Comparison of ENCODE assay signal across 1 cellular context in the genomic region with DNA sequence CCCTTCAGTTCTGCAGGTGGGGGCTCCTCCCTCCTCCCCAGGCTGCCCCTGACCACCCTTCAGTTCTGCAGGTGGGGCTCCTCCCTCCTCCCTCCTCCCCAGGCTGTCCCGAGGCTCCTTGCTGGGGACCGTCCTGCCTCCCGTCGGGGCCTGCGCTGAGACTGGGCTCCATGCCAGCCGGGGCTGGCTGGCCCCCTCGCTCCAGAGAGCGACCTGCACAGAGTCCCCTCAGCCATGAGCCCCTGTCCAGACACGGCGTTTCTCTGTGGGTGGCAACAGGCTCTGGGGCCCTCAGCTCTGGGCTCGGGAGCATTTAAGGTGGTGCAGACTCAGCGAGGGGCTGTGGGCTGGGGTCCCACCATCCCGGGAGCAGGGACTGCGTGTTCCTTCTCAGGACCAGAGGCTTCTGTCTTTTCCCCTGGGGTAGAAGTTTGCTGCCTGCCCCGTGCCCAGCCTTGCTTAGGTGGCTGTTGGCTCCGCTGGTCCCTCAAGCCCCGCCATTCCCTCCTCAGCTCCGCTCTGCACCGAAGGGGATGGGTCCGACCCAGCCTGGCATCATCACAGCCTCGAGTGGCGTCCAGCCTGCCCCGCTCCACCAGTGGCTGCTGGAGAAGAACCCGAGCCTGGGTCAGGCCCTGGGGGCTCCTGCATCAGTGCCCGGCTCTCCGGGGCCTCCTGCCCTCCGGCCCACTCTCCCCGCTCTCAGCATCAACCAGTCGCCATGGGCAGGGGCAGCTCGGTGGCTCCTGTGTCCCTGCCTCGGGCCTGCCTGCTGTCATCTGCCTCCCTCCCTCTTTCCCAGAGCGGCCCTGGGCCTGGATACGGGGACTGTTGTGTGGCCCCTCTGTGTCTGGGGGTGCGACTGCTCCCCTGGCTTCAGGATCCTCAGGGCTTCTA.
TF ChIP-seq lines count a peak whose summit lies in the region.

No MANE protein-coding gene starts in this region.

TF ChIP-seq in HepG2, 621 proteins besides CTCF, POLR2A, EP300 and RAD21:
- TF ChIP-seq HNF4A (CRISPR knock-in tag; IDR thresholded peaks at IDR 0.05): no peak
- TF ChIP-seq ZNF263 (CRISPR knock-in tag; IDR thresholded peaks at IDR 0.05): 0 out of 2 replicates have a peak, but pooled peaks have one; percentile 51
- TF ChIP-seq, protein P1, sequence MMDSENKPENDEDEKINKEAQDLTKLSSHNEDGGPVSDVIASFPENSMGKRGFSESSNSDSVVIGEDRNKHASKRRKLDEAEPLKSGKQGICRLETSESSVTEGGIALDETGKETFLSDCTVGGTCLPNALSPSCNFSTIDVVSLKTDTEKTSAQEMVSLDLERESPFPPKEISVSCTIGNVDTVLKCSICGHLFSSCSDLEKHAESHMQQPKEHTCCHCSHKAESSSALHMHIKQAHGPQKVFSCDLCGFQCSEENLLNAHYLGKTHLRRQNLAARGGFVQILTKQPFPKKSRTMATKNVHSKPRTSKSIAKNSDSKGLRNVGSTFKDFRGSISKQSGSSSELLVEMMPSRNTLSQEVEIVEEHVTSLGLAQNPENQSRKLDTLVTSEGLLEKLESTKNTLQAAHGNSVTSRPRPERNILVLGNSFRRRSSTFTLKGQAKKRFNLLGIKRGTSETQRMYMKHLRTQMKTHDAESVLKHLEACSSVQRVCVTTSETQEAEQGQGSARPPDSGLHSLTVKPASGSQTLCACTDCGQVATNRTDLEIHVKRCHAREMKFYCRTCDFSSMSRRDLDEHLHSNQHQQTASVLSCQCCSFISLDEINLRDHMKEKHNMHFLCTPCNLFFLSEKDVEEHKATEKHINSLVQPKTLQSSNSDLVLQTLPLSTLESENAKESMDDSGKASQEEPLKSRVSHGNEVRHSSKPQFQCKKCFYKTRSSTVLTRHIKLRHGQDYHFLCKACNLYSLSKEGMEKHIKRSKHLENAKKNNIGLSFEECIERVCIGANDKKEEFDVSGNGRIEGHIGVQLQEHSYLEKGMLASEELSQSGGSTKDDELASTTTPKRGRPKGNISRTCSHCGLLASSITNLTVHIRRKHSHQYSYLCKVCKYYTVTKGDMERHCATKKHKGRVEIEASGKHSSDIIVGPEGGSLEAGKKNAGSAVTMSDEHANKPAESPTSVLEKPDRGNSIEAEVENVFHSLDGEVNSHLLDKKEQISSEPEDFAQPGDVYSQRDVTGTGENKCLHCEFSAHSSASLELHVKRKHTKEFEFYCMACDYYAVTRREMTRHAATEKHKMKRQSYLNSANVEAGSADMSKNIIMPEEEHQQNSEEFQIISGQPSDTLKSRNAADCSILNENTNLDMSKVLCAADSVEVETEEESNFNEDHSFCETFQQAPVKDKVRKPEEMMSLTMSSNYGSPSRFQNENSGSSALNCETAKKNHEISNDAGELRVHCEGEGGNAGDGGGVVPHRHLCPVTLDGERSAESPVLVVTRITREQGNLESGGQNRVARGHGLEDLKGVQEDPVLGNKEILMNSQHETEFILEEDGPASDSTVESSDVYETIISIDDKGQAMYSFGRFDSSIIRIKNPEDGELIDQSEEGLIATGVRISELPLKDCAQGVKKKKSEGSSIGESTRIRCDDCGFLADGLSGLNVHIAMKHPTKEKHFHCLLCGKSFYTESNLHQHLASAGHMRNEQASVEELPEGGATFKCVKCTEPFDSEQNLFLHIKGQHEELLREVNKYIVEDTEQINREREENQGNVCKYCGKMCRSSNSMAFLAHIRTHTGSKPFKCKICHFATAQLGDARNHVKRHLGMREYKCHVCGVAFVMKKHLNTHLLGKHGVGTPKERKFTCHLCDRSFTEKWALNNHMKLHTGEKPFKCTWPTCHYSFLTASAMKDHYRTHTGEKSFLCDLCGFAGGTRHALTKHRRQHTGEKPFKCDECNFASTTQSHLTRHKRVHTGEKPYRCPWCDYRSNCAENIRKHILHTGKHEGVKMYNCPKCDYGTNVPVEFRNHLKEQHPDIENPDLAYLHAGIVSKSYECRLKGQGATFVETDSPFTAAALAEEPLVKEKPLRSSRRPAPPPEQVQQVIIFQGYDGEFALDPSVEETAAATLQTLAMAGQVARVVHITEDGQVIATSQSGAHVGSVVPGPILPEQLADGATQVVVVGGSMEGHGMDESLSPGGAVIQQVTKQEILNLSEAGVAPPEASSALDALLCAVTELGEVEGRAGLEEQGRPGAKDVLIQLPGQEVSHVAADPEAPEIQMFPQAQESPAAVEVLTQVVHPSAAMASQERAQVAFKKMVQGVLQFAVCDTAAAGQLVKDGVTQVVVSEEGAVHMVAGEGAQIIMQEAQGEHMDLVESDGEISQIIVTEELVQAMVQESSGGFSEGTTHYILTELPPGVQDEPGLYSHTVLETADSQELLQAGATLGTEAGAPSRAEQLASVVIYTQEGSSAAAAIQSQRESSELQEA (CRISPR knock-in tag; IDR thresholded peaks at IDR 0.05; ENCODE audit: not compliant biosample characterization): no peak
